Comparison of ENCODE assay signal across 11 cellular contexts in the genomic region with DNA sequence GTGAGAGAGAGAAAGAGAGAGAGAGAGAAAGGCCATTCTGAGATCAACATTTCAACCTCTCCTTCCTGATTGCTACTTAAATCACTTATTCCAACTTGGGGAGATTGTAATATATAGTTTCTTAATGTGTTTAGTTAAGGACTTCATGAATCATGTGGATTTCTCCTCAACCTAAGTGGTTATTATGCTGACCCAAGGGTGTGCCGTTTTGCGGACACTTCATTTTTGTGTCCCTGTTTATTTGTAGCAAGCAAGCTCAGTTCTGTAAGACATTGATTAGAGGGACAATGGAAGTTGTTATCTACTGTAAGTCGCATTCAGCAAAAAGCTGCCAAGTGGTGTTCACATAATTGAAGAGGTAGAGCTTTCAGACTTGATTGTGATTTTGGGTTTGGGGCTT. TPM values are rescaled to one million over a fixed set of nuclear protein-coding genes. Genes with fewer than 3 reads are reported as not detected.
DNase-seq lines count a peak whose midpoint lies in the region; ATAC-seq and TF ChIP-seq lines count a peak whose summit lies in the region.
"Had no signal": no experiment of that assay in that cellular context is flagged by ENCODE, and none has a peak within 500 bp of the region (broad histone marks: within the 10 kb centered on the region; RNA-seq: fewer than 3 reads in every experiment).

No MANE protein-coding gene starts in this region.

- intact Hi-C loops in adrenal gland (cut with DNase I): loop anchor here (2.0 to 10.0 kb wide), 2 partner anchors 14 to 60 kb away; no protein-coding TSS in a partner anchor
- intact Hi-C loops in sigmoid colon (cut with DNase I): loop anchor here (1.0 to 2.0 kb wide), 2 partner anchors 21 to 78 kb away; no protein-coding TSS in a partner anchor

- H3K9me3 ChIP-seq in adrenal gland (replicated peaks in 1 of 3): no peaks in the 10 kb centered on the region
- H3K9me3 ChIP-seq in hepatocyte (ENCODE audit: low read depth): no peaks in the 10 kb centered on the region
- no peaks in the 10 kb centered on the region for H3K9me3 ChIP-seq in sigmoid colon

- H3K4me3 ChIP-seq in adrenal gland: no peak overlapping the region
- peak overlapping the region; percentile 5 for H3K4me3 ChIP-seq in hepatocyte
- H3K4me3 ChIP-seq in sigmoid colon: peak overlapping the region in 3 of 4 donors; percentile 24 to 35 (median 29)

- H3K4me2 ChIP-seq in hepatocyte: peak overlapping the region; percentile 74

- H3K36me3 ChIP-seq in adrenal gland (replicated peaks in 1 of 2) (no peaks in the 10 kb centered on the region), hepatocyte (replicated peaks; ENCODE audit: insufficient read depth, low read depth) (no peaks in the 10 kb centered on the region), sigmoid colon (no peaks in the 10 kb centered on the region)

- WGBS in adrenal gland, 4 donors: 47 to 67% (median 62%) methylated on average over 3 of the region's 3 CpGs
- 26% methylated on average over 3 of the region's 3 CpGs for WGBS in hepatocyte (ENCODE audit: low lambda C conversion rate, missing lambda C conversion rate)
- WGBS in sigmoid colon, 2 donors: 64 to 65% methylated on average over 3 of the region's 3 CpGs

- no peak for TF ChIP-seq EP300 in sigmoid colon (IDR thresholded peaks at IDR 0.05)

- H3K27me3 ChIP-seq in adrenal gland (no peaks in the 10 kb centered on the region), hepatocyte (no peaks in the 10 kb centered on the region), sigmoid colon (no peaks in the 10 kb centered on the region)

- no peaks in the 10 kb centered on the region for H3K9me2 ChIP-seq in hepatocyte (replicated peaks; ENCODE audit: insufficient read depth)

- no peaks in the 10 kb centered on the region for H3K79me2 ChIP-seq in hepatocyte

- no peak for TF ChIP-seq POLR2A in adrenal gland (IDR thresholded peaks at IDR 0.05)
- no peak for TF ChIP-seq POLR2A in sigmoid colon (IDR thresholded peaks at IDR 0.05)

- H3K4me1 ChIP-seq in adrenal gland (replicated peaks in 1 of 2) (no peaks in the 10 kb centered on the region), hepatocyte (ENCODE audit: insufficient read depth) (peaks cover 20% of the 10 kb centered on the region), sigmoid colon (peaks cover 0 to 55% (median 35%) of the 10 kb centered on the region in 4 donors)

- H3K27ac ChIP-seq in adrenal gland (peak overlapping the region in 3 of 5 donors; percentile 15 to 71 (median 65)), hepatocyte (peak overlapping the region; percentile 99), sigmoid colon (peak overlapping the region; percentile 86 to 95 (median 86))

- TF ChIP-seq CTCF in adrenal gland (IDR thresholded peaks at IDR 0.05) (no peak), hepatocyte (IDR thresholded peaks at IDR 0.05; ENCODE audit: poor library complexity) (no peak), sigmoid colon (IDR thresholded peaks at IDR 0.05) (no peak)

- no peaks in the 10 kb centered on the region for H4K20me1 ChIP-seq in hepatocyte (ENCODE audit: insufficient read depth, poor library complexity, severe bottlenecking)

- H2AFZ ChIP-seq in hepatocyte: no peak overlapping the region

- DNase-seq in ELR (ENCODE audit: low read depth): peak; percentile 30
- DNase-seq in adrenal gland: no peak
- DNase-seq in hepatocyte (ENCODE audit: low spot score): no peak
- DNase-seq in sigmoid colon: no peak
- DNase-seq in NCI-H2107 (lab: John Stamatoyannopoulos, UW): no peak
- DNase-seq in GF-D8 (lab: John Stamatoyannopoulos, UW): no peak
- DNase-seq: activated T-cell treated with anti-CD3 and anti-CD28 coated beads, Interleukin-2, amount 50 U/mL, for 72 hours; effector memory CD8-positive, alpha-beta T cell; T-helper 2 cell had no signal

- ATAC-seq in HG03571 (IDR thresholded peaks at IDR 0.05; ENCODE audit: unreplicated experiment): no peak
- ATAC-seq in GM18511 (IDR thresholded peaks at IDR 0.05; ENCODE audit: unreplicated experiment): no peak
- ATAC-seq: activated T-cell treated with anti-CD3 and anti-CD28 coated beads, Interleukin-2, amount 50 U/mL, for 72 hours; effector memory CD8-positive, alpha-beta T cell had no signal

RNA-seq across cellular contexts. Expression of gene COL1A2, which starts 20.0 kb away (rescaled TPM):
- total RNA-seq in adrenal gland: 100 to 1,000 TPM; 110 to 475 (median 189) TPM
- 100 to 1,000 TPM in 2 of 3 donors, 10 to 100 TPM in 1; 74.6 to 168 (median 109) TPM for polyA plus RNA-seq in adrenal gland
- total RNA-seq in hepatocyte: 1,011 and 1,836 TPM in 2 replicates
- 2,013 and 2,200 TPM in 2 replicates for polyA plus RNA-seq in hepatocyte
- 1,000 to 10,000 TPM in 1 of 4 donors, 100 to 1,000 TPM in 2, 10 to 100 TPM in 1; 83.4 to 1,047 (median 197) TPM for total RNA-seq in sigmoid colon
- 100 to 1,000 TPM in 1 of 3 donors, 10 to 100 TPM in 2; 12.3 to 104 (median 19.2) TPM for polyA plus RNA-seq in sigmoid colon

Comparison
In these comparisons a context has a peak if more than half of its experiments do, and no peak if none do; other contexts are left out.
1. H3K4me3 ChIP-seq: peak in hepatocyte (single experiment) and sigmoid colon (3 of 4); none in adrenal gland (0 of 4).
2. Peak in every context shown above with its lines, with median percentiles within 50 percentile points of each other: H3K27ac ChIP-seq.